In genomic region chr9:31389075-31389474, GRCh38 we compare ENCODE assay signal across 27 cellular contexts.
"Had no signal": no experiment of that assay in that cellular context is flagged by ENCODE, and none has a peak within 500 bp of the region (broad histone marks: within the 10 kb centered on the region; RNA-seq: fewer than 3 reads in every experiment).

No MANE protein-coding gene starts in this region.

- H3K27me3 Mint-ChIP-seq: activated B cell treated with CpG ODN at 0.5 μM for 24 hours; activated CD8-positive, alpha-beta T cell treated with anti-CD3 and anti-CD28 coated beads for 36 hours; dendritic cell treated with granulocyte-macrophage colony-stimulating factor and Interleukin-4, amounts not matched to agents 40 ng/mL and 50 ng/mL, for 4 days; memory B cell; naive thymus-derived CD4-positive, alpha-beta T cell; stimulated activated naive CD8-positive, alpha-beta T cell treated with anti-CD3 and anti-CD28 coated beads, Interleukin-15, Interleukin-2, amounts not matched to agents 100 ng/mL and 50 ng/mL, for 24 hours had no signal

- H3K27ac ChIP-seq: breast epithelium, heart right ventricle, pancreas, psoas muscle, sigmoid colon, thoracic aorta, uterus had no signal

- H3K4me3 ChIP-seq: breast epithelium, heart right ventricle, pancreas, psoas muscle, sigmoid colon, thoracic aorta, uterus had no signal

- H3K36me3 Mint-ChIP-seq: activated naive CD4-positive, alpha-beta T cell treated with anti-CD3 and anti-CD28 coated beads, Interleukin-2, amount 50 U/mL, for 72 hours; memory B cell; stimulated activated effector memory CD8-positive, alpha-beta T cell treated with anti-CD3 and anti-CD28 coated beads, Interleukin-12 subunit alpha, Interleukin-12 subunit beta, amount 100 ng/mL, for 72 hours had no signal

- H3K9me3 ChIP-seq: breast epithelium, heart right ventricle, pancreas, psoas muscle, sigmoid colon, thoracic aorta, uterus had no signal

- H3K9me3 Mint-ChIP-seq: activated B cell treated with CpG ODN at 0.5 μM for 24 hours; activated CD8-positive, alpha-beta T cell treated with anti-CD3 and anti-CD28 coated beads for 36 hours; activated T-helper 2 cell treated with anti-CD3 and anti-CD28 coated beads, Interferon-gamma antibody, Interleukin-2, Interleukin-4, amounts not matched to agents 10 μg/mL and 5 μg/mL and 100 μg/mL, durations not matched to agents 14 hours and 24 hours and 36 hours; dendritic cell treated with granulocyte-macrophage colony-stimulating factor and Interleukin-4, amounts not matched to agents 40 ng/mL and 50 ng/mL, for 4 days; endodermal cell; memory B cell; stimulated activated effector memory CD8-positive, alpha-beta T cell treated with anti-CD3 and anti-CD28 coated beads, Interleukin-12 subunit alpha, Interleukin-12 subunit beta, amount 100 ng/mL, for 72 hours had no signal

- ATAC-seq: activated CD8-positive, alpha-beta T cell treated with anti-CD3 and anti-CD28 coated beads for 36 hours; activated naive CD4-positive, alpha-beta T cell treated with anti-CD3 and anti-CD28 coated beads, Interleukin-2, amount 50 U/mL, for 72 hours; esophagus mucosa; heart right ventricle; naive thymus-derived CD4-positive, alpha-beta T cell; pancreas; psoas muscle; stimulated activated effector memory CD8-positive, alpha-beta T cell treated with anti-CD3 and anti-CD28 coated beads, Interleukin-12 subunit alpha, Interleukin-12 subunit beta, amount 100 ng/mL, for 72 hours had no signal

- H3K4me1 Mint-ChIP-seq: endodermal cell had no signal

- DNase-seq: activated B cell treated with CpG ODN at 0.5 μM for 24 hours; activated CD4-positive, alpha-beta T cell treated with anti-CD3 and anti-CD28 coated beads, Interleukin-2, amount 50 U/mL, for 1 hour; activated CD8-positive, alpha-beta T cell treated with anti-CD3 and anti-CD28 coated beads for 36 hours; activated naive CD4-positive, alpha-beta T cell; activated T-cell treated with anti-CD3 and anti-CD28 coated beads, Interleukin-2, amount 50 U/mL, for 48 hours; central memory CD4-positive, alpha-beta T cell; endodermal cell; foreskin melanocyte; heart right ventricle; midbrain; naive thymus-derived CD4-positive, alpha-beta T cell; pancreas; psoas muscle; sigmoid colon; small intestine; stimulated activated CD4-positive, alpha-beta T cell treated with anti-CD3 and anti-CD28 coated beads, Interleukin-4, amount 100 ng/mL, for 24 hours; trophoblast cell; uterus had no signal

- H3K4me3 Mint-ChIP-seq: activated B cell treated with CpG ODN at 0.5 μM for 24 hours; activated CD8-positive, alpha-beta T cell treated with anti-CD3 and anti-CD28 coated beads for 36 hours; dendritic cell treated with granulocyte-macrophage colony-stimulating factor and Interleukin-4, amounts not matched to agents 40 ng/mL and 50 ng/mL, for 4 days; endodermal cell; memory B cell; naive thymus-derived CD4-positive, alpha-beta T cell; stimulated activated effector memory CD8-positive, alpha-beta T cell treated with anti-CD3 and anti-CD28 coated beads, Interleukin-12 subunit alpha, Interleukin-12 subunit beta, amount 100 ng/mL, for 72 hours; stimulated activated naive CD8-positive, alpha-beta T cell treated with anti-CD3 and anti-CD28 coated beads, Interleukin-15, Interleukin-2, amounts not matched to agents 100 ng/mL and 50 ng/mL, for 24 hours had no signal

- H3K27ac Mint-ChIP-seq: activated B cell treated with CpG ODN at 0.5 μM for 24 hours; activated CD8-positive, alpha-beta T cell treated with anti-CD3 and anti-CD28 coated beads for 36 hours; activated naive CD4-positive, alpha-beta T cell treated with anti-CD3 and anti-CD28 coated beads, Interleukin-2, amount 50 U/mL, for 72 hours; activated T-helper 2 cell treated with anti-CD3 and anti-CD28 coated beads, Interferon-gamma antibody, Interleukin-2, Interleukin-4, amounts not matched to agents 10 μg/mL and 5 μg/mL and 100 μg/mL, durations not matched to agents 14 hours and 24 hours and 36 hours; dendritic cell treated with granulocyte-macrophage colony-stimulating factor and Interleukin-4, amounts not matched to agents 40 ng/mL and 50 ng/mL, for 4 days; endodermal cell; memory B cell; naive thymus-derived CD4-positive, alpha-beta T cell; stimulated activated effector memory CD8-positive, alpha-beta T cell treated with anti-CD3 and anti-CD28 coated beads, Interleukin-12 subunit alpha, Interleukin-12 subunit beta, amount 100 ng/mL, for 72 hours; stimulated activated naive CD8-positive, alpha-beta T cell treated with anti-CD3 and anti-CD28 coated beads, Interleukin-15, Interleukin-2, amounts not matched to agents 100 ng/mL and 50 ng/mL, for 24 hours had no signal

- H3K4me1 ChIP-seq: breast epithelium, pancreas, psoas muscle, uterus had no signal

- H3K36me3 ChIP-seq: breast epithelium, heart right ventricle, pancreas, sigmoid colon, thoracic aorta, uterus had no signal

- H3K27me3 ChIP-seq: breast epithelium, heart right ventricle, pancreas, sigmoid colon, uterus had no signal
